ENCODE assay signal across 8 cellular contexts in genomic region chr6:111668410-111668809, GRCh38.
DNase-seq lines count a peak whose midpoint lies in the region; ATAC-seq and TF ChIP-seq lines count a peak whose summit lies in the region.

No MANE protein-coding gene starts in this region.

- no peak overlapping the region for H3K4ac ChIP-seq in mesenchymal stem cell (ENCODE audit: low read depth in 1 of 2, low read length in 2 of 2)

- H3K4me2 ChIP-seq in HCT116 (ENCODE audit: low read length) (no peak overlapping the region), mesenchymal stem cell (ENCODE audit: low read length, poor library complexity, severe bottlenecking) (no peak overlapping the region)

- H3K9me3 ChIP-seq in AG04450 (ENCODE audit: control insufficient read depth, insufficient read depth, low read length) = no peaks in the 10 kb centered on the region
- no peaks in the 10 kb centered on the region for H3K9me3 ChIP-seq in HCT116 (ENCODE audit: control insufficient read depth in 1 of 2, insufficient read depth in 1 of 2, low read depth in 1 of 2, low read length in 2 of 2)
- H3K9me3 ChIP-seq in colonic mucosa = no peaks in the 10 kb centered on the region
- H3K9me3 ChIP-seq in mesenchymal stem cell (ENCODE audit: control insufficient read depth, low read length) = no peaks in the 10 kb centered on the region

- no peaks in the 10 kb centered on the region for H4K20me1 ChIP-seq in HCT116 (ENCODE audit: insufficient read depth)

- no peak for TF ChIP-seq POLR2A in HCT116 (IDR thresholded peaks at IDR 0.05; ENCODE audit: borderline replicate concordance, extremely low read depth, insufficient read depth, insufficient read length)

- no peaks in the 10 kb centered on the region for H3K79me2 ChIP-seq in HCT116 (ENCODE audit: insufficient read depth, low read length)

- no peak overlapping the region for H4K91ac ChIP-seq in mesenchymal stem cell (ENCODE audit: low read length)

- TF ChIP-seq CTCF in AG04450 (IDR thresholded peaks at IDR 0.05; ENCODE audit: low read depth, low read length) (peak; percentile 56), HCT116 (IDR thresholded peaks at IDR 0.05 in 2 of 3, conservative IDR thresholded peaks at IDR 0.05 in 1 of 3; ENCODE audit: borderline replicate concordance in 1 of 3, insufficient read depth in 1 of 3, low read depth in 2 of 3, low read length in 2 of 3) (peak in 2 of 3 experiments; percentile 39 to 46; a peak in 3 of 6 replicates), colonic mucosa (IDR thresholded peaks at IDR 0.05) (peak; percentile 11)

- H2BK12ac ChIP-seq in mesenchymal stem cell (ENCODE audit: low read length in 2 of 2) = no peak overlapping the region

- TF ChIP-seq RAD21 in HCT116 (IDR thresholded peaks at IDR 0.05; ENCODE audit: low read depth) = no peak

- no peak overlapping the region for H2BK15ac ChIP-seq in mesenchymal stem cell (ENCODE audit: low read depth, poor library complexity, severe bottlenecking)

- ATAC-seq in HCT116 (peak; percentile 71), HG03442 (IDR thresholded peaks at IDR 0.05; ENCODE audit: unreplicated experiment) (no peak), GM19397 (IDR thresholded peaks at IDR 0.05; ENCODE audit: unreplicated experiment) (no peak), GM21786 (IDR thresholded peaks at IDR 0.05; ENCODE audit: unreplicated experiment) (no peak)

- no peak overlapping the region for H3K14ac ChIP-seq in mesenchymal stem cell (ENCODE audit: low read length in 2 of 2)

- H3K79me1 ChIP-seq in mesenchymal stem cell (replicated peaks; ENCODE audit: low read length, poor library complexity, severe bottlenecking) = peaks cover 1% of the 10 kb centered on the region

- H2BK5ac ChIP-seq in mesenchymal stem cell (ENCODE audit: low read depth, low read length, poor library complexity, severe bottlenecking) = no peak overlapping the region

- no peak overlapping the region for H3K18ac ChIP-seq in mesenchymal stem cell (ENCODE audit: low read depth in 1 of 2, low read length in 2 of 2)

- BruUV-seq in HCT116 (replicated peaks; lab: Mats Ljungman, UMichigan) = no TSS peak

- no peak overlapping the region for H2AK5ac ChIP-seq in mesenchymal stem cell (ENCODE audit: low read length, severe bottlenecking)

- H3K23ac ChIP-seq in mesenchymal stem cell (ENCODE audit: low read length in 2 of 2) = no peak overlapping the region

- H2AFZ ChIP-seq in HCT116 (ENCODE audit: low read depth, low read length, poor library complexity, severe bottlenecking) (no peak overlapping the region), mesenchymal stem cell (ENCODE audit: low read depth, low read length) (no peak overlapping the region)

- no peaks in the 10 kb centered on the region for H3K9me2 ChIP-seq in HCT116 (ENCODE audit: insufficient read depth)

- no peak overlapping the region for H3K27ac ChIP-seq in AG04450 (ENCODE audit: low read depth, low read length)
- no peak overlapping the region for H3K27ac ChIP-seq in HCT116 (ENCODE audit: low read depth, low read length)
- no peak overlapping the region for H3K27ac ChIP-seq in colonic mucosa
- H3K27ac ChIP-seq in mesenchymal stem cell (ENCODE audit: low read length, poor library complexity, severe bottlenecking) = no peak overlapping the region

- H3K36me3 ChIP-seq in HCT116 (ENCODE audit: control insufficient read depth in 1 of 2, insufficient read depth in 2 of 2, low read length in 2 of 2) = no peaks in the 10 kb centered on the region; a peak in 1 of 4 replicates
- H3K36me3 ChIP-seq in colonic mucosa = no peaks in the 10 kb centered on the region
- peaks cover 21 to 63% of the 10 kb centered on the region in 2 experiments for H3K36me3 ChIP-seq in mesenchymal stem cell (ENCODE audit: control insufficient read depth in 1 of 2, insufficient read depth in 2 of 2, low read depth in 1 of 2, low read length in 2 of 2)

- POLR2A ChIA-PET in AG04450 (lab: Yijun Ruan, JAX) (no interaction called here), HCT116 (lab: Charles Lee) (no interaction called here)

- H4K8ac ChIP-seq in mesenchymal stem cell (ENCODE audit: low read length) = no peak overlapping the region

- CTCF ChIA-PET in AG04450 (lab: Charles Lee) = interaction anchor here (0.6 to 1.3 kb wide), 6 partner anchors 9 to 409 kb away, joined by 3 to 8 read pairs (median 4); a partner anchor contains a TSS
- CTCF ChIA-PET in HCT116 (lab: Charles Lee) = no interaction called here

- DNase-seq in AG04450 (ENCODE audit: low read depth, low spot score) = no peak
- no peak for DNase-seq in HCT116 (ENCODE audit: low read depth, low spot score)
- no peak for DNase-seq in colonic mucosa
- peak; percentile 26 for DNase-seq in mesenchymal stem cell
- DNase-seq in NCI-H1417 treated with DMSO at 0.1 percent for 48 hours (lab: John Stamatoyannopoulos, UW) = no peak

- H2BK120ac ChIP-seq in mesenchymal stem cell (ENCODE audit: low read depth, low read length) = no peak overlapping the region

- intact Hi-C loops in HCT116 (cut with micrococcal nuclease) = no loop called here
- intact Hi-C loops in colonic mucosa (cut with DNase I) = no loop called here

- H3K27me3 ChIP-seq in AG04450 (ENCODE audit: control insufficient read depth, insufficient read depth, low read length) (no peaks in the 10 kb centered on the region), HCT116 (ENCODE audit: insufficient read depth, low read length) (no peaks in the 10 kb centered on the region), colonic mucosa (no peaks in the 10 kb centered on the region), mesenchymal stem cell (ENCODE audit: control insufficient read depth in 1 of 2, insufficient read depth in 1 of 2, low read length in 2 of 2) (no peaks in the 10 kb centered on the region)

- RAD21 ChIA-PET in HCT116 (lab: Charles Lee; ENCODE audit: low non-redundant PET in 1 of 2, low total read pairs in 2 of 2, uncharacterized antibody in 2 of 2, unreplicated experiment in 2 of 2) = no interaction called here

- H3K9ac ChIP-seq in HCT116 (ENCODE audit: low read length) = no peak overlapping the region
- no peak overlapping the region for H3K9ac ChIP-seq in colonic mucosa (ENCODE audit: low read depth in 2 of 2, low read length in 2 of 2)
- H3K9ac ChIP-seq in mesenchymal stem cell (ENCODE audit: low read length) = no peak overlapping the region

- no peaks in the 10 kb centered on the region for H3K4me1 ChIP-seq in HCT116 (ENCODE audit: control insufficient read depth in 1 of 2, insufficient read depth in 2 of 2, low read length in 2 of 2)
- H3K4me1 ChIP-seq in colonic mucosa = no peaks in the 10 kb centered on the region
- H3K4me1 ChIP-seq in mesenchymal stem cell (ENCODE audit: control insufficient read depth, insufficient read depth, low read depth, low read length) = peaks cover 1% of the 10 kb centered on the region

- WGBS in mesenchymal stem cell = 93% methylated on average over 2 of the region's 5 CpGs

- no peak overlapping the region for H3K4me3 ChIP-seq in AG04450 (ENCODE audit: low read depth, low read length)
- H3K4me3 ChIP-seq in HCT116 (replicated peaks in 1 of 2; ENCODE audit: low read depth in 1 of 2, low read length in 2 of 2) = no peak overlapping the region
- H3K4me3 ChIP-seq in colonic mucosa = no peak overlapping the region
- no peak overlapping the region for H3K4me3 ChIP-seq in mesenchymal stem cell (ENCODE audit: insufficient read depth in 1 of 2, low read depth in 1 of 2, low read length in 2 of 2)

TF ChIP-seq in HCT116, 20 proteins besides CTCF, POLR2A, EP300 and RAD21 (continues in another document):
- TF ChIP-seq ZNF274 (IDR thresholded peaks at IDR 0.05; ENCODE audit: low read depth, low read length) (no peak), JUND (IDR thresholded peaks at IDR 0.05) (no peak), ELF1 (IDR thresholded peaks at IDR 0.05; ENCODE audit: borderline replicate concordance, low read depth) (no peak), FOSL1 (IDR thresholded peaks at IDR 0.05; ENCODE audit: low read depth) (no peak), SP1 (IDR thresholded peaks at IDR 0.05; ENCODE audit: low read depth) (no peak), SRF (IDR thresholded peaks at IDR 0.05; ENCODE audit: low read depth) (no peak), CBX3 (IDR thresholded peaks at IDR 0.05; ENCODE audit: low read depth) (no peak), ZBTB33 (IDR thresholded peaks at IDR 0.05; ENCODE audit: extremely low read depth, insufficient replicate concordance, low read length) (no peak), ZFX (IDR thresholded peaks at IDR 0.05) (no peak)
